In the genomic region with DNA sequence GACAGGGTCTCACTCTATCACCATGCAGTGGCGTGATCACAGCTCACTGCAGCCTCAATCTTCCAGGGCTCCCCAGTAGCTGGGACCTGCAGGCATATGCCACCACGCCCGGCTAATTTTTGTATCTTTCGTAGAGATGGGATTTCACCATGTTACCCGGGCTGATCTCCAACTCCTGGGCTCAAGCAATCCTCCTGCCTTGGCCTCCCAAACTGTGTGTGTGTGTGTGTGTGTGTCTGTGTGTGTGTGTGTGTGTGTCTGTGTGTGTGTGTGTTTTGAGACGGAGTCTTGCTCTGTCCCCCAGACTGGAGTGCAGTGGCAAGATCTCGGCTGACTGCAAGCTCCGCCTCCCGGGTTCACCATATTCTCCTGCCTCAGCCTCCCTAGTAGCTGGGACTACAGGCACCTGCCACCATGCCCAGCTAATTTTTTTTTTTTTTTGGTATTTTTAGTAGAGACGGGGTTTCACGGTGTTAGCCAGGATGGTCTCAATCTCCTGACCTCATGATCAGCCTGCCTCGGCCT, we compare ENCODE assay signal across 13 cellular contexts. TPM values are rescaled to one million over a fixed set of nuclear protein-coding genes. Genes with fewer than 3 reads are reported as not detected.
"Had no signal": no experiment of that assay in that cellular context is flagged by ENCODE, and none has a peak within 500 bp of the region (broad histone marks: within the 10 kb centered on the region; RNA-seq: fewer than 3 reads in every experiment).

No MANE protein-coding gene starts in this region.

RNA-seq across cellular contexts. Expression of a gene that starts 12.5 kb away (rescaled TPM):
- total RNA-seq: activated B cell treated with CpG ODN at 0.5 μM for 24 hours; activated CD4-positive, alpha-beta memory T cell treated with anti-CD3 and anti-CD28 coated beads for 36 hours; activated CD4-positive, alpha-beta memory T cell treated with anti-CD3 and anti-CD28 coated beads, Interleukin-2, amount 10 ng/mL, durations not matched to agents 7 days and 5 days; activated CD4-positive, alpha-beta T cell treated with anti-CD3 and anti-CD28 coated beads for 36 hours; activated CD4-positive, alpha-beta T cell treated with anti-CD3 and anti-CD28 coated beads, Interleukin-2, amount 10 ng/mL, durations not matched to agents 24 days and 14 days; activated CD4-positive, alpha-beta T cell treated with anti-CD3 and anti-CD28 coated beads, Interleukin-2, amount 10 ng/mL, durations not matched to agents 7 days and 5 days; activated CD8-positive, alpha-beta memory T cell treated with anti-CD3 and anti-CD28 coated beads for 36 hours; activated CD8-positive, alpha-beta memory T cell treated with anti-CD3 and anti-CD28 coated beads, Interleukin-2, amount 10 ng/mL, durations not matched to agents 7 days and 5 days; activated CD8-positive, alpha-beta T cell treated with anti-CD3 and anti-CD28 coated beads for 36 hours; activated CD8-positive, alpha-beta T cell treated with anti-CD3 and anti-CD28 coated beads, Interleukin-2, amount 10 ng/mL, durations not matched to agents 7 days and 5 days; T-helper 1 cell treated with Interleukin-12 subunit alpha and Interleukin-12 subunit beta and Interleukin-4 antibody, amounts not matched to agents 30 ng/mL and 1 ng/mL, for 36 hours; T-helper 17 cell; T-helper 2 cell treated with Interferon-gamma antibody and Interleukin-4, amounts not matched to agents 100 ng/mL and 5 ng/mL, for 36 hours had no signal

RNA-seq across cellular contexts. Expression of a gene that starts 26.5 kb away (rescaled TPM):
- total RNA-seq: activated B cell treated with CpG ODN at 0.5 μM for 24 hours; activated CD4-positive, alpha-beta memory T cell treated with anti-CD3 and anti-CD28 coated beads for 36 hours; activated CD4-positive, alpha-beta memory T cell treated with anti-CD3 and anti-CD28 coated beads, Interleukin-2, amount 10 ng/mL, durations not matched to agents 7 days and 5 days; activated CD4-positive, alpha-beta T cell treated with anti-CD3 and anti-CD28 coated beads, Interleukin-2, amount 10 ng/mL, durations not matched to agents 24 days and 14 days; activated CD4-positive, alpha-beta T cell treated with anti-CD3 and anti-CD28 coated beads, Interleukin-2, amount 10 ng/mL, durations not matched to agents 7 days and 5 days; activated CD8-positive, alpha-beta memory T cell treated with anti-CD3 and anti-CD28 coated beads for 36 hours; activated CD8-positive, alpha-beta memory T cell treated with anti-CD3 and anti-CD28 coated beads, Interleukin-2, amount 10 ng/mL, durations not matched to agents 7 days and 5 days; activated CD8-positive, alpha-beta T cell treated with anti-CD3 and anti-CD28 coated beads for 36 hours; activated CD8-positive, alpha-beta T cell treated with anti-CD3 and anti-CD28 coated beads, Interleukin-2, amount 10 ng/mL, durations not matched to agents 7 days and 5 days; T-helper 1 cell treated with Interleukin-12 subunit alpha and Interleukin-12 subunit beta and Interleukin-4 antibody, amounts not matched to agents 30 ng/mL and 1 ng/mL, for 36 hours; T-helper 17 cell; T-helper 2 cell treated with Interferon-gamma antibody and Interleukin-4, amounts not matched to agents 100 ng/mL and 5 ng/mL, for 36 hours had no signal
